9 cellular contexts compared by ENCODE assay signal in the genomic region with DNA sequence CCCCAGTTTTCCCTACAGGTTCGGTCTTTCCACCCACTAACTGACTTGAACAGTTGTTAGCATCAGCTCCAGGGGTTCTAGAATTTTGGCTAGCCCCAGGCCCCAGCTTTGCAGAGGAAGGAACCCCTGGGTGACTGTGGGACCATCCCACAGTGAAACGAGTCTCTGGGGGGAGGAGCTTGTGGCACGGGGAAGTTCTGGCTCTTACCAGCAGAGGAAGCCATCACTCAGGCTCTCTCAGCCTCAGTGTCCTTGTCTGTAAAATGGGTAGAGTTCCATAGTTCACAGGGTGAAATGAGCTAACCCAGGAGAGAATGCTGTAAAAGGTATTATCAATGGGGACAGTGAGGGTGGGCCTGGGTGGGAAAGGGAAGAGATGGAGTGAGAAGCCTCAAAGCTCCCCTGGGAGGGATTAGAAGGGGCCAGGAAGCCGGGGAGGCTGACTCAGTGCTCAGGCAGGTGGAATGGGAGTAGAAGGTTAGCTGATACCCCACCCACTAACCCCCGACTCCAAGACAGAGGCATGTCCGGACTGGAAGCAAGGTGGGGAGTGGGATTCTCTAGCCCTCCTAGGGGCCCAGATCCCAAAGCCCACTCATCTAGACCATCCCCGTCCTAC. TPM values are rescaled to one million over a fixed set of nuclear protein-coding genes. Genes with fewer than 3 reads are reported as not detected.
A peak's percentile ranks its signal among the peaks of the same experiment; 100 is the strongest.
DNase-seq lines count a peak whose midpoint lies in the region; ATAC-seq, FAIRE-seq and TF ChIP-seq lines count a peak whose summit lies in the region.
"Had no signal": no experiment of that assay in that cellular context is flagged by ENCODE, and none has a peak within 500 bp of the region (broad histone marks: within the 10 kb centered on the region; RNA-seq: fewer than 3 reads in every experiment).

No MANE protein-coding gene starts in this region.

- TF ChIP-seq EP300 in GM12878 (IDR thresholded peaks at IDR 0.05; ENCODE audit: borderline replicate concordance in 1 of 2, control insufficient read depth in 1 of 2, low read depth in 2 of 2, low read length in 2 of 2), result no peak
- TF ChIP-seq EP300 in upper lobe of left lung (IDR thresholded peaks at IDR 0.05), result no peak

- BruUV-seq in GM12878 (replicated peaks; lab: Mats Ljungman, UMichigan), result no TSS peak

- POLR2A ChIA-PET in GM12878 (lab: Charles Lee), result no interaction called here

- TF ChIP-seq POLR2A in GM12878 (IDR thresholded peaks at IDR 0.05; ENCODE audit: low read depth, low read length) (no peak), upper lobe of left lung (IDR thresholded peaks at IDR 0.05) (no peak)

- no peak overlapping the region for H3K4me2 ChIP-seq in GM12878 (ENCODE audit: control insufficient read depth, insufficient read depth)

- TF ChIP-seq CTCF in GM12878 (IDR thresholded peaks at IDR 0.05 in 2 of 3, conservative IDR thresholded peaks at IDR 0.05 in 1 of 3; ENCODE audit: control insufficient read depth in 2 of 3, extremely low read depth in 1 of 3, insufficient read depth in 1 of 3, low read depth in 3 of 3, low read length in 3 of 3) (peak in 1 of 3 experiments; percentile 22; a peak in 2 of 6 replicates), upper lobe of left lung (IDR thresholded peaks at IDR 0.05) (no peak)

- no peak overlapping the region for H3K9ac ChIP-seq in GM12878 (ENCODE audit: control insufficient read depth, insufficient read depth, low read length)

- ATAC-seq in GM12878 (peak; percentile 79), upper lobe of left lung (ENCODE audit: low FRiP score in 2 of 2) (peak in 1 of 2 donors; percentile 42)

- H3K4me3 ChIP-seq in GM12878 (no peak overlapping the region), upper lobe of left lung (no peak overlapping the region)

- H3K9me3 ChIP-seq in GM12878 (replicated peaks; ENCODE audit: control insufficient read depth, insufficient read depth, low read length) (no peaks in the 10 kb centered on the region), upper lobe of left lung (no peaks in the 10 kb centered on the region)

- RAD21 ChIA-PET in GM12878 (lab: Charles Lee; ENCODE audit: unreplicated experiment), result interaction anchor here (0.6 to 2.7 kb wide), 14 partner anchors 19 to 616 kb away, joined by 3 to 14 read pairs (median 4); partner anchors contain the start of gene CDC42EP4

- no peaks in the 10 kb centered on the region for H3K36me3 ChIP-seq in GM12878 (ENCODE audit: control insufficient read depth in 2 of 2, insufficient read depth in 2 of 2, low read length in 1 of 2)
- no peaks in the 10 kb centered on the region for H3K36me3 ChIP-seq in upper lobe of left lung

- H3K4me1 ChIP-seq in GM12878 (ENCODE audit: control insufficient read depth, insufficient read depth, low read length), result no peaks in the 10 kb centered on the region
- peaks cover 14 to 23% (median 18%) of the 10 kb centered on the region in 4 donors for H3K4me1 ChIP-seq in upper lobe of left lung

- intact Hi-C loops in GM12878 (cut with micrococcal nuclease; ENCODE audit: unreplicated experiment), result no loop called here

- H3K27ac ChIP-seq in GM12878 (ENCODE audit: control insufficient read depth, insufficient read depth), result no peak overlapping the region
- H3K27ac ChIP-seq in upper lobe of left lung, result peak overlapping the region in 3 of 4 donors; percentile 27 to 65 (median 43)

- H3K27me3 ChIP-seq in GM12878 (replicated peaks in 1 of 2; ENCODE audit: control insufficient read depth in 2 of 2, insufficient read depth in 2 of 2, low read length in 1 of 2), result no peaks in the 10 kb centered on the region
- no peaks in the 10 kb centered on the region for H3K27me3 ChIP-seq in upper lobe of left lung

- TF ChIP-seq RAD21 in GM12878 (IDR thresholded peaks at IDR 0.05; ENCODE audit: insufficient read depth, low read depth, low read length), result no peak

- FAIRE-seq in GM12878 (lab: Jason Lieb, UNC), result no peak

- in situ Hi-C loops in GM12878 (cut with MboI), result no loop called here

- no peaks in the 10 kb centered on the region for H4K20me1 ChIP-seq in GM12878 (ENCODE audit: control insufficient read depth, insufficient read depth)

- no peaks in the 10 kb centered on the region for H3K79me2 ChIP-seq in GM12878 (ENCODE audit: control insufficient read depth, insufficient read depth, low read length)

- CTCF ChIA-PET in GM12878 (lab: Yijun Ruan, JAX), result interaction anchor here (0.7 to 6.1 kb wide), 15 partner anchors 9 to 615 kb away, joined by 3 to 39 read pairs (median 4); partner anchors contain the start of gene CDC42EP4

- no peak overlapping the region for H2AFZ ChIP-seq in GM12878 (ENCODE audit: control insufficient read depth, low read depth, low read length)

- peak; percentile 65 to 79 for DNase-seq in NCI-H524 (lab: John Stamatoyannopoulos, UW)
- DNase-seq in NCI-H524 treated with DMSO at 0.1 percent for 48 hours (lab: John Stamatoyannopoulos, UW), result no peak
- no peak for DNase-seq in GM12878 (ENCODE audit: low read depth, low spot score)
- peak; percentile 68 for DNase-seq in kidney tubule cell (ENCODE audit: low spot score)
- no peak for DNase-seq in upper lobe of left lung
- no peak for DNase-seq in inferior parietal cortex (ENCODE audit: extremely low spot score)
- DNase-seq in stimulated activated CD4-positive, alpha-beta T cell treated with anti-CD3 and anti-CD28 coated beads, Interleukin-15, amount 100 ng/mL, for 24 hours, result no peak
- no peak for DNase-seq in NCI-H748 (lab: John Stamatoyannopoulos, UW; ENCODE audit: unreplicated experiment)
- DNase-seq: naive B cell had no signal

- WGBS in GM12878 (ENCODE audit: insufficient coverage, insufficient replicate concordance, low lambda C conversion rate, missing lambda C conversion rate), result 37% methylated on average over 7 of the region's 7 CpGs
- WGBS in upper lobe of left lung, 2 donors, result 32 to 58% methylated on average over 4 to 7 of the region's 7 CpGs

- SMC1A ChIA-PET in GM12878 (lab: Charles Lee; ENCODE audit: uncharacterized antibody, unreplicated experiment), result interaction anchor here (0.7 to 2.3 kb wide), 10 partner anchors 20 to 371 kb away, joined by 3 to 13 read pairs (median 4); no protein-coding TSS in a partner anchor

TF ChIP-seq in GM12878, 131 proteins besides CTCF, POLR2A, EP300 and RAD21:
- TF ChIP-seq NRF1 (conservative IDR thresholded peaks at IDR 0.05; ENCODE audit: low read depth, low read length) (no peak), RUNX3 (IDR thresholded peaks at IDR 0.05; ENCODE audit: low read length) (no peak), BHLHE40 (IDR thresholded peaks at IDR 0.05; ENCODE audit: borderline replicate concordance in 1 of 2, low read depth in 2 of 2, low read length in 1 of 2) (no peak), MXI1 (IDR thresholded peaks at IDR 0.05; ENCODE audit: low read depth, low read length) (no peak), NFYA (IDR thresholded peaks at IDR 0.05; ENCODE audit: borderline replicate concordance, low read depth, low read length) (no peak)
TF ChIP-seq in GM12878: peak in this region for 0.

RNA-seq across cellular contexts. Expression of gene CDC42EP4, which starts 30.9 kb away (rescaled TPM):
- total RNA-seq in GM12878 (2013; cell fraction: nucleolus; rRNA removed), result 31.6 and 35.8 TPM in 2 replicates
- total RNA-seq in GM12878 (2014; rRNA removed) (2.7 and 3.1 TPM in 2 replicates), GM12878 (2014; rRNA removed; fragmentation: Illumina TruSeq; extraction: Trizol) (0.97 and 1.3 TPM in 2 replicates), GM12878 (2021) (3.0 and 3.5 TPM in 2 replicates), upper lobe of left lung (10 to 100 TPM; 28.3 to 65.7 (median 52.9) TPM)
- 0.71 TPM for polyA plus RNA-seq in GM12878 (2011; ENCODE audit: low read depth)
- polyA plus RNA-seq in GM12878 (2011; rRNA removed) (5.9 and 7.1 TPM in 2 replicates), GM12878 (2014; fragmentation: Illumina TruSeq; extraction: Trizol) (1.4 TPM in 2 replicates), GM12878 (2014; fragmentation: Nextera tagmentation; extraction: Ambion mirVana) (under 1 TPM; 0.05 to 0.20 TPM), GM12878 (2014; rRNA removed) (2.5 and 2.8 TPM in 2 replicates), GM12878 (2016; fragmentation: Nextera tagmentation; extraction: Ambion mirVana) (1 to 10 TPM; 3.7 to 3.8 TPM)
- polyA plus RNA-seq in GM12878 (2011; cell fraction: cytosol; rRNA removed), result 8.1 and 10.0 TPM in 2 replicates
- polyA plus RNA-seq in GM12878 (2011; cell fraction: nucleus; rRNA removed), result 11.7 and 13.6 TPM in 2 replicates
- polyA plus RNA-seq in GM12878 (2012), result 1.1 and 2.5 TPM in 2 replicates
- polyA minus RNA-seq in GM12878 (2011; rRNA and poly(A)+ RNA removed), result 9.4 and 26.8 TPM in 2 replicates
- polyA minus RNA-seq in GM12878 (2011; cell fraction: cytosol; rRNA and poly(A)+ RNA removed), result 6.2 and 7.5 TPM in 2 replicates
- 13.8 and 28.0 TPM in 2 replicates for polyA minus RNA-seq in GM12878 (2011; cell fraction: nucleus; rRNA and poly(A)+ RNA removed)

Comparison
In these comparisons a context has a peak if more than half of its experiments do, and no peak if none do; other contexts are left out.
1. DNase-seq: peak in NCI-H524 (2 of 2) and kidney tubule cell (single experiment); none in NCI-H524 treated with DMSO at 0.1 percent for 48 hours (single experiment), GM12878 (single experiment), upper lobe of left lung (0 of 2), inferior parietal cortex (single experiment), stimulated activated CD4-positive, alpha-beta T cell treated with anti-CD3 and anti-CD28 coated beads, Interleukin-15, amount 100 ng/mL, for 24 hours (single experiment) and NCI-H748 (single experiment).